20 cellular contexts compared by ENCODE assay signal in genomic region chr1:204301171-204301957, GRCh38. TPM values are rescaled to one million over a fixed set of nuclear protein-coding genes. Genes with fewer than 3 reads are reported as not detected.
A peak's percentile ranks its signal among the peaks of the same experiment; 100 is the strongest.
DNase-seq lines count a peak whose midpoint lies in the region; ATAC-seq and TF ChIP-seq lines count a peak whose summit lies in the region.
"Had no signal": no experiment of that assay in that cellular context is flagged by ENCODE, and none has a peak within 500 bp of the region (broad histone marks: within the 10 kb centered on the region; RNA-seq: fewer than 3 reads in every experiment).

No MANE protein-coding gene starts in this region.

- H3K27me3 Mint-ChIP-seq in nephron (ENCODE audit: low read depth) = no peaks in the 10 kb centered on the region
- H3K27me3 Mint-ChIP-seq in activated CD4-positive, alpha-beta T cell treated with anti-CD3 and anti-CD28 coated beads, Interleukin-2, amount 10 ng/mL, durations not matched to agents 24 days and 14 days = peaks cover 37% of the 10 kb centered on the region

- ATAC-seq in RWPE2 (ENCODE audit: low read depth) (peak; percentile 68; the same call in 2 of the 3 replicates), gastroesophageal sphincter (peak; percentile 77)
- ATAC-seq: naive thymus-derived CD4-positive, alpha-beta T cell; stimulated activated effector memory CD8-positive, alpha-beta T cell treated with anti-CD3 and anti-CD28 coated beads, Interleukin-12 subunit alpha, Interleukin-12 subunit beta, amount 100 ng/mL, for 72 hours had no signal

- H3K27ac ChIP-seq in GM23248 (no peak overlapping the region), RWPE2 (ENCODE audit: poor library complexity, severe bottlenecking) (peak overlapping the region; percentile 4), gastroesophageal sphincter (peak overlapping the region in 2 of 4 donors; percentile 12 to 33)
- H3K27ac ChIP-seq: BLaER1 treated with 17β-estradiol and CSF1 and Interleukin-3, amounts not matched to agents 10 nM and 100 nM; hepatocyte; HL-60; ovary; testis had no signal

- peaks cover 85% of the 10 kb centered on the region for H3K4me1 Mint-ChIP-seq in nephron
- H3K4me1 Mint-ChIP-seq in activated CD4-positive, alpha-beta T cell treated with anti-CD3 and anti-CD28 coated beads, Interleukin-2, amount 10 ng/mL, durations not matched to agents 24 days and 14 days = peaks cover 4% of the 10 kb centered on the region

- no peaks in the 10 kb centered on the region for H3K9me2 ChIP-seq in GM23248 (ENCODE audit: insufficient read depth)

- no peaks in the 10 kb centered on the region for H3K79me2 ChIP-seq in GM23248 (ENCODE audit: insufficient read depth)

- H3K27ac Mint-ChIP-seq in nephron = peak overlapping the region in 2 of 3 experiments; percentile 63 to 83
- no peak overlapping the region for H3K27ac Mint-ChIP-seq in activated CD4-positive, alpha-beta T cell treated with anti-CD3 and anti-CD28 coated beads, Interleukin-2, amount 10 ng/mL, durations not matched to agents 24 days and 14 days
- H3K27ac Mint-ChIP-seq: activated naive CD8-positive, alpha-beta T cell treated with anti-CD3 and anti-CD28 coated beads, Interleukin-2, amount 10 ng/mL, durations not matched to agents 7 days and 5 days; naive thymus-derived CD4-positive, alpha-beta T cell; stimulated activated effector memory CD8-positive, alpha-beta T cell treated with anti-CD3 and anti-CD28 coated beads, Interleukin-12 subunit alpha, Interleukin-12 subunit beta, amount 100 ng/mL, for 72 hours had no signal

- in situ Hi-C loops in GM23248 (cut with MboI) = no loop called here

- peaks cover 10% of the 10 kb centered on the region for H3F3A ChIP-seq in GM23248 (ENCODE audit: insufficient read depth)

- no peak for TF ChIP-seq POLR2A in gastroesophageal sphincter (IDR thresholded peaks at IDR 0.05)

- no peak overlapping the region for H2AFZ ChIP-seq in GM23248
- H2AFZ ChIP-seq: hepatocyte had no signal

- H3K4me3 Mint-ChIP-seq in nephron = peak overlapping the region in 1 of 3 experiments; percentile 3
- no peak overlapping the region for H3K4me3 Mint-ChIP-seq in activated CD4-positive, alpha-beta T cell treated with anti-CD3 and anti-CD28 coated beads, Interleukin-2, amount 10 ng/mL, durations not matched to agents 24 days and 14 days
- H3K4me3 Mint-ChIP-seq: activated naive CD8-positive, alpha-beta T cell treated with anti-CD3 and anti-CD28 coated beads, Interleukin-2, amount 10 ng/mL, durations not matched to agents 7 days and 5 days; naive thymus-derived CD4-positive, alpha-beta T cell; stimulated activated effector memory CD8-positive, alpha-beta T cell treated with anti-CD3 and anti-CD28 coated beads, Interleukin-12 subunit alpha, Interleukin-12 subunit beta, amount 100 ng/mL, for 72 hours had no signal

- no peaks in the 10 kb centered on the region for H3K36me3 ChIP-seq in GM23248 (ENCODE audit: low read depth)
- no peaks in the 10 kb centered on the region for H3K36me3 ChIP-seq in RWPE2 (ENCODE audit: low read depth)
- no peaks in the 10 kb centered on the region for H3K36me3 ChIP-seq in gastroesophageal sphincter
- H3K36me3 ChIP-seq: BLaER1 treated with 17β-estradiol and CSF1 and Interleukin-3, amounts not matched to agents 10 nM and 100 nM; ovary; sigmoid colon had no signal

- TF ChIP-seq EP300 in gastroesophageal sphincter (IDR thresholded peaks at IDR 0.05) = no peak

- no peak overlapping the region for H3K9ac ChIP-seq in GM23248
- H3K9ac ChIP-seq: BLaER1 treated with 17β-estradiol and CSF1 and Interleukin-3, amounts not matched to agents 10 nM and 100 nM had no signal

- DNase-seq in GM23248 (peak; percentile 61), RWPE2 (ENCODE audit: low spot score) (no peak), GM10266 (ENCODE audit: extremely low spot score) (no peak), NCI-H2171 (lab: John Stamatoyannopoulos, UW) (no peak), COLO829 (ENCODE audit: low spot score) (no peak)
- DNase-seq in activated CD4-positive, alpha-beta T cell treated with anti-CD3 and anti-CD28 coated beads, Interleukin-2, amount 10 ng/mL, durations not matched to agents 24 days and 14 days = no peak
- DNase-seq: activated CD4-positive, alpha-beta T cell treated with anti-CD3 and anti-CD28 coated beads for 48 hours; activated naive CD8-positive, alpha-beta T cell treated with anti-CD3 and anti-CD28 coated beads, Interleukin-2, amount 10 ng/mL, durations not matched to agents 7 days and 5 days; naive thymus-derived CD4-positive, alpha-beta T cell; NCI-H187; NCI-H524; ovary; sigmoid colon; testis had no signal

- H3K4me2 ChIP-seq in GM23248 (ENCODE audit: unreplicated experiment) = no peak overlapping the region
- H3K4me2 ChIP-seq: BLaER1 treated with 17β-estradiol and CSF1 and Interleukin-3, amounts not matched to agents 10 nM and 100 nM; hepatocyte had no signal

- no peaks in the 10 kb centered on the region for H4K20me1 ChIP-seq in GM23248 (ENCODE audit: insufficient read depth)
- H4K20me1 ChIP-seq: BLaER1 treated with 17β-estradiol and CSF1 and Interleukin-3, amounts not matched to agents 10 nM and 100 nM had no signal

- WGBS in GM23248 (ENCODE audit: low coverage in 1 of 2, low lambda C conversion rate in 2 of 2, missing lambda C conversion rate in 2 of 2), 2 experiments = 62 to 64% methylated on average over 7 of the region's 7 CpGs
- 85 to 87% methylated on average over 3 to 7 of the region's 7 CpGs for WGBS in gastroesophageal sphincter (ENCODE audit: low coverage in 1 of 2), 2 donors

- H3K36me3 Mint-ChIP-seq in nephron (ENCODE audit: low read depth) = no peaks in the 10 kb centered on the region
- H3K36me3 Mint-ChIP-seq in activated CD4-positive, alpha-beta T cell treated with anti-CD3 and anti-CD28 coated beads, Interleukin-2, amount 10 ng/mL, durations not matched to agents 24 days and 14 days (ENCODE audit: low read depth) = no peaks in the 10 kb centered on the region
- H3K36me3 Mint-ChIP-seq: activated naive CD8-positive, alpha-beta T cell treated with anti-CD3 and anti-CD28 coated beads, Interleukin-2, amount 10 ng/mL, durations not matched to agents 7 days and 5 days; naive thymus-derived CD4-positive, alpha-beta T cell; stimulated activated effector memory CD8-positive, alpha-beta T cell treated with anti-CD3 and anti-CD28 coated beads, Interleukin-12 subunit alpha, Interleukin-12 subunit beta, amount 100 ng/mL, for 72 hours had no signal

- intact Hi-C loops in activated CD4-positive, alpha-beta T cell treated with anti-CD3 and anti-CD28 coated beads, Interleukin-2, amount 10 ng/mL, durations not matched to agents 24 days and 14 days (cut with micrococcal nuclease) = loop anchor here (5.0 kb wide), 1 partner anchor 61 kb away; no protein-coding TSS in a partner anchor

- no peaks in the 10 kb centered on the region for H3K9me3 Mint-ChIP-seq in nephron
- no peaks in the 10 kb centered on the region for H3K9me3 Mint-ChIP-seq in activated CD4-positive, alpha-beta T cell treated with anti-CD3 and anti-CD28 coated beads, Interleukin-2, amount 10 ng/mL, durations not matched to agents 24 days and 14 days
- H3K9me3 Mint-ChIP-seq: activated naive CD8-positive, alpha-beta T cell treated with anti-CD3 and anti-CD28 coated beads, Interleukin-2, amount 10 ng/mL, durations not matched to agents 7 days and 5 days; naive thymus-derived CD4-positive, alpha-beta T cell; stimulated activated effector memory CD8-positive, alpha-beta T cell treated with anti-CD3 and anti-CD28 coated beads, Interleukin-12 subunit alpha, Interleukin-12 subunit beta, amount 100 ng/mL, for 72 hours had no signal

- H3K4me3 ChIP-seq in GM23248 (no peak overlapping the region), RWPE2 (ENCODE audit: severe bottlenecking) (no peak overlapping the region), gastroesophageal sphincter (no peak overlapping the region)
- H3K4me3 ChIP-seq: BLaER1 treated with 17β-estradiol and CSF1 and Interleukin-3, amounts not matched to agents 10 nM and 100 nM; hepatocyte; ovary; sigmoid colon; testis had no signal

- no peak for TF ChIP-seq CTCF in RWPE2 (IDR thresholded peaks at IDR 0.05; ENCODE audit: poor library complexity, severe bottlenecking)
- no peak for TF ChIP-seq CTCF in gastroesophageal sphincter (IDR thresholded peaks at IDR 0.05)
- no peak for TF ChIP-seq CTCF in nephron (IDR thresholded peaks at IDR 0.05; ENCODE audit: unreplicated experiment in 3 of 3)
- no peak for TF ChIP-seq CTCF in GM10266 (IDR thresholded peaks at IDR 0.05; ENCODE audit: control insufficient read depth, insufficient read depth, low read depth, missing control alignments)

- no peaks in the 10 kb centered on the region for H3K9me3 ChIP-seq in GM23248 (ENCODE audit: low read depth)
- no peaks in the 10 kb centered on the region for H3K9me3 ChIP-seq in RWPE2 (ENCODE audit: severe bottlenecking)
- H3K9me3 ChIP-seq in gastroesophageal sphincter = no peaks in the 10 kb centered on the region
- H3K9me3 ChIP-seq: BLaER1 treated with 17β-estradiol and CSF1 and Interleukin-3, amounts not matched to agents 10 nM and 100 nM; ovary; sigmoid colon; testis had no signal

- H3K4me1 ChIP-seq in GM23248 (ENCODE audit: insufficient read depth) (peaks cover 31% of the 10 kb centered on the region), RWPE2 (ENCODE audit: insufficient read depth, poor library complexity, severe bottlenecking) (peaks cover 7% of the 10 kb centered on the region), gastroesophageal sphincter (peaks cover 0 to 10% (median 7%) of the 10 kb centered on the region in 3 donors)

- H3K27me3 ChIP-seq in GM23248 (replicated peaks; ENCODE audit: insufficient read depth) (no peaks in the 10 kb centered on the region), RWPE2 (ENCODE audit: insufficient read depth, poor library complexity, severe bottlenecking) (no peaks in the 10 kb centered on the region), gastroesophageal sphincter (peaks cover 39% of the 10 kb centered on the region)
- H3K27me3 ChIP-seq: BLaER1 treated with 17β-estradiol and CSF1 and Interleukin-3, amounts not matched to agents 10 nM and 100 nM; hepatocyte; ovary; testis had no signal

RNA-seq across cellular contexts. Expression of gene PLEKHA6, which starts 58.4 kb away (rescaled TPM):
- total RNA-seq in GM23248 (2014; rRNA removed; shearing (Covaris generic)) = 7.3 and 8.3 TPM in 2 replicates
- 4.5 and 5.5 TPM in 2 replicates for polyA plus RNA-seq in GM23248 (2016; fragmentation: Nextera tagmentation; extraction: Ambion mirVana)
- 10 to 100 TPM in 2 of 4 donors, 1 to 10 TPM in 2; 8.7 to 17.8 (median 11.4) TPM for total RNA-seq in gastroesophageal sphincter
- total RNA-seq in activated CD4-positive, alpha-beta T cell treated with anti-CD3 and anti-CD28 coated beads, Interleukin-2, amount 10 ng/mL, durations not matched to agents 24 days and 14 days = 0.07 and 0.47 TPM in 2 replicates
